In the genomic region with DNA sequence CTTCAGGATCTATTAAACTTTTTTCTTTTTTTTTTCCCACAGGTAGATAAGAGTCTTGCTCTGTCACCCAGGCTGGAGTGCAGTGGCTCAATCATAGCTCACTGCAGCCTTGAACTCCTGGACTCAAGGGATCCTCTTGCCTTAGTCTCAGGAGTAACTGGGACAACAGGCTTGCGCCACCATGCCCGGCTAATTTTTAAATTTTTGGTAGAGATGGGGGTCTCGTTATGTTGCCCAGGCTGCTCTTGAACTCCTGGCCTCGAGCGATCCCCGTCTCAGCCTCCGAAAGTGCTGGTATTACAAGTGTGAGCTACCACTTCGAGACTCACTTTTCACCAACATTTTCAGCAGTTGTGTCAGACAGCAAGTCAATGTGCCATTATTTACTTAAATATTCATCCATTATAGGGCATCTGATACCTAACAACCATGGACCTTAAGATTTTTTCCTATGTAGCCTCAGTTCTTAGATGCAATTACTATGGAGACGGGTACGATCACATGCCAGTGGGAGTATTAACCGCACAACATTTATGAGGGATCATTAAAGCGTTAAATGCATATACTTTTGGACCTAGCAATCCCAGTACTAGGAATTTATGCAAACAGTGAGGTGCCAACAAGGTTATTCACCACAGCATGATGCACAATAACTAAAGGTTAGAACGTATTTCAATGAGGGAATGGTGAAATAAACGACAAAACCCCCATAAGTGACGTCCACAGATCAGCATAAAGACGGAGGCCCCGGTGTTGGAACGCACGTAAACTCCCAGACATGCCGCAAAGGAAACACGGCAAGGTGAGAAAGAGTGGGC, we compare ENCODE assay signal across 6 cellular contexts. TPM values are rescaled to one million over a fixed set of nuclear protein-coding genes. Genes with fewer than 3 reads are reported as not detected.
A peak's percentile ranks its signal among the peaks of the same experiment; 100 is the strongest.
DNase-seq lines count a peak whose midpoint lies in the region; ATAC-seq and TF ChIP-seq lines count a peak whose summit lies in the region.

No MANE protein-coding gene starts in this region.

- peaks cover 10% of the 10 kb centered on the region for H3K4me1 ChIP-seq in hepatocyte (ENCODE audit: insufficient read depth)

- DNase-seq in HEK293T (ENCODE audit: extremely low spot score) (no peak), hepatocyte (ENCODE audit: low spot score) (no peak), SKM-1 (lab: John Stamatoyannopoulos, UW; ENCODE audit: unreplicated experiment) (no peak)
- DNase-seq in activated CD4-positive, alpha-beta T cell treated with anti-CD3 and anti-CD28 coated beads for 36 hours: peak; percentile 85
- no peak for DNase-seq in stimulated activated naive CD8-positive, alpha-beta T cell treated with anti-CD3 and anti-CD28 coated beads, Interleukin-15, amount 100 ng/mL, for 72 hours

- H3K4me2 ChIP-seq in hepatocyte: peak overlapping the region; percentile 74

- peak overlapping the region; percentile 76 for H3K4me3 ChIP-seq in hepatocyte

- H3K27ac Mint-ChIP-seq in activated CD4-positive, alpha-beta T cell treated with anti-CD3 and anti-CD28 coated beads for 36 hours: peak overlapping the region; percentile 90
- peak overlapping the region; percentile 86 to 89 for H3K27ac Mint-ChIP-seq in stimulated activated naive CD8-positive, alpha-beta T cell treated with anti-CD3 and anti-CD28 coated beads, Interleukin-15, amount 100 ng/mL, for 72 hours

- peak overlapping the region; percentile 85 for H2AFZ ChIP-seq in hepatocyte

- CTCF ChIA-PET in HEK293T (lab: Yijun Ruan, JAX): no interaction called here
- CTCF ChIA-PET in activated CD4-positive, alpha-beta T cell treated with anti-CD3 and anti-CD28 coated beads for 36 hours (lab: Charles Lee): interaction anchor here (0.6 to 9.8 kb wide), 7 partner anchors 15 to 287 kb away, joined by 3 to 69 read pairs (median 4); partner anchors contain the start of genes BET1L and RIC8A

- peak overlapping the region; percentile 94 for H3K27ac ChIP-seq in hepatocyte

- no peaks in the 10 kb centered on the region for H3K9me2 ChIP-seq in hepatocyte (replicated peaks; ENCODE audit: insufficient read depth)

- no peaks in the 10 kb centered on the region for H4K20me1 ChIP-seq in hepatocyte (ENCODE audit: insufficient read depth, poor library complexity, severe bottlenecking)

- H3K36me3 Mint-ChIP-seq in activated CD4-positive, alpha-beta T cell treated with anti-CD3 and anti-CD28 coated beads for 36 hours (ENCODE audit: low read depth): peaks cover 18% of the 10 kb centered on the region

- H3K9me3 Mint-ChIP-seq in activated CD4-positive, alpha-beta T cell treated with anti-CD3 and anti-CD28 coated beads for 36 hours (ENCODE audit: low read depth): no peaks in the 10 kb centered on the region
- H3K9me3 Mint-ChIP-seq in stimulated activated naive CD8-positive, alpha-beta T cell treated with anti-CD3 and anti-CD28 coated beads, Interleukin-15, amount 100 ng/mL, for 72 hours: no peaks in the 10 kb centered on the region

- H3K9me3 ChIP-seq in hepatocyte (ENCODE audit: low read depth): no peaks in the 10 kb centered on the region

- no peaks in the 10 kb centered on the region for H3K27me3 ChIP-seq in hepatocyte

- intact Hi-C loops in activated CD4-positive, alpha-beta T cell treated with anti-CD3 and anti-CD28 coated beads for 36 hours (cut with DNase I, micrococcal nuclease): loop anchor here in 1 of 2 experiments (5.0 kb wide), 2 partner anchors 52 to 122 kb away; partner anchors contain the start of gene PGGHG

- H3K4me3 Mint-ChIP-seq in activated CD4-positive, alpha-beta T cell treated with anti-CD3 and anti-CD28 coated beads for 36 hours: peak overlapping the region; percentile 92
- peak overlapping the region; percentile 97 to 98 for H3K4me3 Mint-ChIP-seq in stimulated activated naive CD8-positive, alpha-beta T cell treated with anti-CD3 and anti-CD28 coated beads, Interleukin-15, amount 100 ng/mL, for 72 hours

- peak; percentile 37 for ATAC-seq in activated CD4-positive, alpha-beta T cell treated with anti-CD3 and anti-CD28 coated beads for 36 hours
- ATAC-seq in stimulated activated naive CD8-positive, alpha-beta T cell treated with anti-CD3 and anti-CD28 coated beads, Interleukin-15, amount 100 ng/mL, for 72 hours: peak; percentile 66
- ATAC-seq in HG03342 (IDR thresholded peaks at IDR 0.05; ENCODE audit: unreplicated experiment): no peak

- no peaks in the 10 kb centered on the region for H3K27me3 Mint-ChIP-seq in activated CD4-positive, alpha-beta T cell treated with anti-CD3 and anti-CD28 coated beads for 36 hours
- no peaks in the 10 kb centered on the region for H3K27me3 Mint-ChIP-seq in stimulated activated naive CD8-positive, alpha-beta T cell treated with anti-CD3 and anti-CD28 coated beads, Interleukin-15, amount 100 ng/mL, for 72 hours

- POLR2A ChIA-PET in HEK293T (lab: Yijun Ruan, JAX): interaction anchor here (2.2 kb wide), 1 partner anchor 28 kb away, joined by 9 read pairs; the partner anchor contains the start of genes BET1L and RIC8A
- POLR2A ChIA-PET in activated CD4-positive, alpha-beta T cell treated with anti-CD3 and anti-CD28 coated beads for 36 hours (lab: Charles Lee): interaction anchor here (1.1 to 3.9 kb wide), 2 partner anchors 27 to 28 kb away, joined by 4 to 25 read pairs; partner anchors contain the start of genes BET1L and RIC8A

- H3K79me2 ChIP-seq in hepatocyte: peaks cover 58% of the 10 kb centered on the region

- no peak for TF ChIP-seq CTCF in hepatocyte (IDR thresholded peaks at IDR 0.05; ENCODE audit: poor library complexity)

- peaks cover 37% of the 10 kb centered on the region for H3K4me1 Mint-ChIP-seq in activated CD4-positive, alpha-beta T cell treated with anti-CD3 and anti-CD28 coated beads for 36 hours
- peaks cover 52% of the 10 kb centered on the region for H3K4me1 Mint-ChIP-seq in stimulated activated naive CD8-positive, alpha-beta T cell treated with anti-CD3 and anti-CD28 coated beads, Interleukin-15, amount 100 ng/mL, for 72 hours

- H3K36me3 ChIP-seq in hepatocyte (replicated peaks; ENCODE audit: insufficient read depth, low read depth): no peaks in the 10 kb centered on the region

- 37% methylated on average over 21 of the region's 21 CpGs for WGBS in hepatocyte (ENCODE audit: low lambda C conversion rate, missing lambda C conversion rate)

TF ChIP-seq in HEK293T, 16 proteins besides CTCF, POLR2A, EP300 and RAD21:
- no peak for TF ChIP-seq ELF4 (IDR thresholded peaks at IDR 0.05)
- TF ChIP-seq L3MBTL2 (conservative IDR thresholded peaks at IDR 0.05): 0 out of 2 replicates have a peak, but pooled peaks have one; percentile 27
TF ChIP-seq in HEK293T: peak in this region for 1.

RNA-seq across cellular contexts. Expression of gene SIRT3, which starts 0.8 kb away (rescaled TPM):
- total RNA-seq in activated CD4-positive, alpha-beta T cell treated with anti-CD3 and anti-CD28 coated beads for 36 hours: 10 to 100 TPM; 19.6 to 23.3 TPM
- total RNA-seq in hepatocyte: 11.2 and 15.5 TPM in 2 replicates
- polyA plus RNA-seq in hepatocyte: 23.4 and 27.4 TPM in 2 replicates

RNA-seq across cellular contexts. Expression of gene PSMD13, which starts 1.4 kb away (rescaled TPM):
- total RNA-seq in activated CD4-positive, alpha-beta T cell treated with anti-CD3 and anti-CD28 coated beads for 36 hours: 100 to 1,000 TPM; 134 to 212 TPM
- 80.8 and 91.8 TPM in 2 replicates for total RNA-seq in hepatocyte
- 125 and 146 TPM in 2 replicates for polyA plus RNA-seq in hepatocyte

RNA-seq across cellular contexts. Expression of gene RIC8A, which starts 27.9 kb away (rescaled TPM):
- total RNA-seq in activated CD4-positive, alpha-beta T cell treated with anti-CD3 and anti-CD28 coated beads for 36 hours: 100 to 1,000 TPM; 104 to 124 TPM
- 75.6 and 115 TPM in 2 replicates for total RNA-seq in hepatocyte
- polyA plus RNA-seq in hepatocyte: 81.0 and 82.1 TPM in 2 replicates

RNA-seq across cellular contexts. Expression of gene BET1L, which starts 28.2 kb away (rescaled TPM):
- total RNA-seq in activated CD4-positive, alpha-beta T cell treated with anti-CD3 and anti-CD28 coated beads for 36 hours: 10 to 100 TPM; 45.5 to 49.4 TPM
- total RNA-seq in hepatocyte: 28.6 and 33.9 TPM in 2 replicates
- 70.5 and 76.6 TPM in 2 replicates for polyA plus RNA-seq in hepatocyte

RNA-seq across cellular contexts. Expression of gene SCGB1C1, which starts 42.5 kb away (rescaled TPM):
- not detected for total RNA-seq in activated CD4-positive, alpha-beta T cell treated with anti-CD3 and anti-CD28 coated beads for 36 hours
- not detected in 2 replicates for total RNA-seq in hepatocyte
- not detected in 2 replicates for polyA plus RNA-seq in hepatocyte
